32 cellular contexts compared by ENCODE assay signal in the genomic region with DNA sequence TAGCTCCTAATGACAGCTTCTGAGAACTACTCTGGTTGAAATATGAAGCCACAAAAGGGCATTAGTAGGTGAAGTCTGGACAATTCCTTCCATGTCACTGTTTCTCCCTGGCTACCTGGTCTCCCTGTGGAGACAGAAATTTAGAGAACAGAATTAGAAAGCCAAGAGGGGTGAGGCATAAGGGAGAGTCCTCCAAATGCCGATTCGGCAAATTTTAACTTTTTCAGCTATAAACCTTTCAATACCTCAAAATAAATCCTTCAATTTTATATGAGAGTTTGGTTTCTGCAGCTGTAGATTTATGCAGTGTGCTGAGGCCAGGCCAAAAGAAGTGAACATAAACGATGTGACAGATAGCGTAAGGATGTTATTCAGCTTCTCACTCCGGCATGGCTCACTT.
"Had no signal": no experiment of that assay in that cellular context is flagged by ENCODE, and none has a peak within 500 bp of the region (broad histone marks: within the 10 kb centered on the region; RNA-seq: fewer than 3 reads in every experiment).

No MANE protein-coding gene starts in this region.

- H3K27me3 ChIP-seq: adrenal gland, cardiac muscle cell had no signal

- FAIRE-seq: TTC549 had no signal

- H3K9me3 ChIP-seq: adrenal gland had no signal

- DNase-seq: activated B cell treated with CpG ODN at 0.5 μM for 24 hours; activated CD4-positive, alpha-beta memory T cell treated with anti-CD3 and anti-CD28 coated beads for 36 hours; activated CD4-positive, alpha-beta T cell treated with anti-CD3 and anti-CD28 coated beads for 4 hours; activated CD4-positive, alpha-beta T cell treated with anti-CD3 and anti-CD28 coated beads, Interleukin-2, amount 10 ng/mL, durations not matched to agents 24 days and 14 days; activated CD4-positive, alpha-beta T cell treated with anti-CD3 and anti-CD28 coated beads, Interleukin-2, amount 50 U/mL, for 1 hour; activated CD4-positive, alpha-beta T cell treated with anti-CD3 and anti-CD28 coated beads, Interleukin-2, amount 50 U/mL, for 4 hours; activated CD4-positive, CD25-positive, alpha-beta regulatory T cell treated with anti-CD3 and anti-CD28 coated beads, Interleukin-2, amount 50 U/mL, for 72 hours; activated CD8-positive, alpha-beta memory T cell treated with anti-CD3 and anti-CD28 coated beads, Interleukin-2, amount 50 U/mL, for 4 hours; activated CD8-positive, alpha-beta T cell treated with anti-CD3 and anti-CD28 coated beads for 36 hours; activated effector memory CD4-positive, alpha-beta T cell treated with anti-CD3 and anti-CD28 coated beads, Interleukin-2, amount 50 U/mL, for 16 hours; activated gamma-delta T cell treated with Interleukin-2 at 50 U/mL for 16 hours; activated naive CD4-positive, alpha-beta T cell; activated naive CD4-positive, alpha-beta T cell treated with anti-CD3 and anti-CD28 coated beads for 36 hours; activated naive CD4-positive, alpha-beta T cell treated with anti-CD3 and anti-CD28 coated beads, Interleukin-2, amount 50 U/mL, for 16 hours; activated naive CD8-positive, alpha-beta T cell treated with anti-CD3 and anti-CD28 coated beads for 36 hours; activated T-cell treated with anti-CD3 and anti-CD28 coated beads for 4 hours; activated T-cell treated with anti-CD3 and anti-CD28 coated beads, Interleukin-2, amount 50 U/mL, for 1 hour; activated T-cell treated with anti-CD3 and anti-CD28 coated beads, Interleukin-2, amount 50 U/mL, for 4 hours; activated T-cell treated with anti-CD3 and anti-CD28 coated beads, Interleukin-2, amount 50 U/mL, for 72 hours; adrenal gland; amniotic stem cell; aorta; caudate nucleus; cerebellar nuclear complex; T-helper 1 cell; T-helper 2 cell; T-helper 9 cell had no signal

- H3K4me1 ChIP-seq: adrenal gland had no signal

- H3K36me3 ChIP-seq: adrenal gland, cardiac muscle cell had no signal

- ATAC-seq: activated CD8-positive, alpha-beta T cell treated with anti-CD3 and anti-CD28 coated beads for 36 hours; activated naive CD4-positive, alpha-beta T cell treated with anti-CD3 and anti-CD28 coated beads, Interleukin-2, amount 50 U/mL, for 72 hours; activated T-cell treated with anti-CD3 and anti-CD28 coated beads, Interleukin-2, amount 50 U/mL, for 4 hours; activated T-cell treated with anti-CD3 and anti-CD28 coated beads, Interleukin-2, amount 50 U/mL, for 72 hours; activated T-helper 17 cell treated with anti-CD3 and anti-CD28 coated beads, Interleukin-2, amount 50 U/mL, for 72 hours had no signal

- H3K27ac ChIP-seq: adrenal gland, cardiac muscle cell, VCaP had no signal

- H3K4me3 ChIP-seq: adrenal gland, cardiac muscle cell had no signal
